9 cellular contexts compared by ENCODE assay signal in genomic region chr14:69673578-69674305, GRCh38.
DNase-seq lines count a peak whose midpoint lies in the region; ATAC-seq lines count a peak whose summit lies in the region.
"Had no signal": no experiment of that assay in that cellular context is flagged by ENCODE, and none has a peak within 500 bp of the region (broad histone marks: within the 10 kb centered on the region; RNA-seq: fewer than 3 reads in every experiment).

No MANE protein-coding gene starts in this region.

- no peak overlapping the region for H2BK5ac ChIP-seq in mesendoderm (ENCODE audit: low read length)

- H3K56ac ChIP-seq in mesendoderm (ENCODE audit: low read length) = no peak overlapping the region

- peak; percentile 39 for DNase-seq in mesendoderm
- no peak for DNase-seq in SIG-M5 (lab: John Stamatoyannopoulos, UW)
- DNase-seq in COLO829 (ENCODE audit: low spot score) = no peak
- DNase-seq in NCI-H1105 treated with DMSO at 0.1 percent for 48 hours (lab: John Stamatoyannopoulos, UW) = no peak
- DNase-seq: DND-41 had no signal

- peak overlapping the region; percentile 71 for H3K4me3 Mint-ChIP-seq in activated naive CD8-positive, alpha-beta T cell

- H3K23ac ChIP-seq in mesendoderm (ENCODE audit: low read length) = no peak overlapping the region

- WGBS in mesendoderm (ENCODE audit: extremely low coverage, insufficient coverage, low lambda C conversion rate) = no CpG with 5 or more reads among the region's 9 CpGs

- no peaks in the 10 kb centered on the region; a peak in 1 of 22 replicates for H3K9me3 ChIP-seq in BLaER1 treated with 17β-estradiol and CSF1 and Interleukin-3, amounts not matched to agents 10 nM and 100 nM (replicated peaks in 1 of 11)

- no peak overlapping the region for H2BK15ac ChIP-seq in mesendoderm (replicated peaks; ENCODE audit: low read depth)

- peaks cover 4 to 39% (median 25%) of the 10 kb centered on the region in 11 experiments; a peak in 19 of 22 replicates for H3K36me3 ChIP-seq in BLaER1 treated with 17β-estradiol and CSF1 and Interleukin-3, amounts not matched to agents 10 nM and 100 nM
- no peaks in the 10 kb centered on the region for H3K36me3 ChIP-seq in mesendoderm (ENCODE audit: control insufficient read depth, insufficient read depth, low read length)

- peaks cover 65 to 77% (median 70%) of the 10 kb centered on the region in 10 experiments for H3K4me1 ChIP-seq in BLaER1 treated with 17β-estradiol and CSF1 and Interleukin-3, amounts not matched to agents 10 nM and 100 nM
- H3K4me1 ChIP-seq in mesendoderm (ENCODE audit: control insufficient read depth, low read depth, low read length) = peaks cover 6% of the 10 kb centered on the region

- no peak overlapping the region for H2AK5ac ChIP-seq in mesendoderm (ENCODE audit: low read length)

- H3K9me3 Mint-ChIP-seq in activated naive CD8-positive, alpha-beta T cell (ENCODE audit: low read depth) = no peaks in the 10 kb centered on the region

- peaks cover 85% of the 10 kb centered on the region for H3K4me1 Mint-ChIP-seq in activated naive CD8-positive, alpha-beta T cell (ENCODE audit: low read depth)

- H3K27me3 ChIP-seq in BLaER1 treated with 17β-estradiol and CSF1 and Interleukin-3, amounts not matched to agents 10 nM and 100 nM = no peaks in the 10 kb centered on the region
- H3K27me3 ChIP-seq in mesendoderm (ENCODE audit: insufficient read depth, low read length, poor library complexity) = no peaks in the 10 kb centered on the region

- no peaks in the 10 kb centered on the region for H3K79me1 ChIP-seq in mesendoderm (ENCODE audit: low read length)

- H3K18ac ChIP-seq in mesendoderm (ENCODE audit: low read length) = no peak overlapping the region

- H3K4me3 ChIP-seq in BLaER1 treated with 17β-estradiol and CSF1 and Interleukin-3, amounts not matched to agents 10 nM and 100 nM = peak overlapping the region in 8 of 10 experiments; percentile 4 to 50 (median 30); a peak in 13 of 20 replicates
- no peak overlapping the region for H3K4me3 ChIP-seq in mesendoderm (ENCODE audit: low read length)

- ATAC-seq in GM21528 (IDR thresholded peaks at IDR 0.05; ENCODE audit: low FRiP score, unreplicated experiment) (peak; percentile 36), GM21381 (IDR thresholded peaks at IDR 0.05; ENCODE audit: unreplicated experiment) (no peak)

- H4K8ac ChIP-seq in mesendoderm (ENCODE audit: low read depth, low read length) = no peak overlapping the region

- H4K20me1 ChIP-seq in BLaER1 treated with 17β-estradiol and CSF1 and Interleukin-3, amounts not matched to agents 10 nM and 100 nM = peaks cover 35 to 100% (median 77%) of the 10 kb centered on the region in 11 experiments; a peak in 21 of 22 replicates

- H3K79me2 ChIP-seq in mesendoderm (ENCODE audit: control insufficient read depth, insufficient read depth, low read length) = no peaks in the 10 kb centered on the region

- H3K4ac ChIP-seq in mesendoderm (ENCODE audit: low read depth, low read length) = no peak overlapping the region

- peaks cover 9% of the 10 kb centered on the region for H3K36me3 Mint-ChIP-seq in activated naive CD8-positive, alpha-beta T cell

- no peak overlapping the region for H4K5ac ChIP-seq in mesendoderm (ENCODE audit: low read length)

- peak overlapping the region; percentile 93 for H3K27ac Mint-ChIP-seq in activated naive CD8-positive, alpha-beta T cell

- peak overlapping the region; percentile 80 to 94 (median 90) for H3K4me2 ChIP-seq in BLaER1 treated with 17β-estradiol and CSF1 and Interleukin-3, amounts not matched to agents 10 nM and 100 nM
- H3K4me2 ChIP-seq in mesendoderm (ENCODE audit: low read length) = no peak overlapping the region

- H3K27ac ChIP-seq in BLaER1 treated with 17β-estradiol and CSF1 and Interleukin-3, amounts not matched to agents 10 nM and 100 nM = peak overlapping the region; percentile 21 to 85 (median 72); a peak in 20 of 22 replicates
- H3K27ac ChIP-seq in mesendoderm (ENCODE audit: low read depth, low read length) = no peak overlapping the region

- no peak overlapping the region for H2BK120ac ChIP-seq in mesendoderm (ENCODE audit: low read depth, low read length)

- peak overlapping the region in 10 of 11 experiments; percentile 40 to 71 (median 57); a peak in 20 of 22 replicates for H3K9ac ChIP-seq in BLaER1 treated with 17β-estradiol and CSF1 and Interleukin-3, amounts not matched to agents 10 nM and 100 nM
- H3K9ac ChIP-seq in mesendoderm (ENCODE audit: low read length) = no peak overlapping the region

- H3K27me3 Mint-ChIP-seq in activated naive CD8-positive, alpha-beta T cell = no peaks in the 10 kb centered on the region
